Comparison of ENCODE assay signal across 16 cellular contexts in the genomic region with DNA sequence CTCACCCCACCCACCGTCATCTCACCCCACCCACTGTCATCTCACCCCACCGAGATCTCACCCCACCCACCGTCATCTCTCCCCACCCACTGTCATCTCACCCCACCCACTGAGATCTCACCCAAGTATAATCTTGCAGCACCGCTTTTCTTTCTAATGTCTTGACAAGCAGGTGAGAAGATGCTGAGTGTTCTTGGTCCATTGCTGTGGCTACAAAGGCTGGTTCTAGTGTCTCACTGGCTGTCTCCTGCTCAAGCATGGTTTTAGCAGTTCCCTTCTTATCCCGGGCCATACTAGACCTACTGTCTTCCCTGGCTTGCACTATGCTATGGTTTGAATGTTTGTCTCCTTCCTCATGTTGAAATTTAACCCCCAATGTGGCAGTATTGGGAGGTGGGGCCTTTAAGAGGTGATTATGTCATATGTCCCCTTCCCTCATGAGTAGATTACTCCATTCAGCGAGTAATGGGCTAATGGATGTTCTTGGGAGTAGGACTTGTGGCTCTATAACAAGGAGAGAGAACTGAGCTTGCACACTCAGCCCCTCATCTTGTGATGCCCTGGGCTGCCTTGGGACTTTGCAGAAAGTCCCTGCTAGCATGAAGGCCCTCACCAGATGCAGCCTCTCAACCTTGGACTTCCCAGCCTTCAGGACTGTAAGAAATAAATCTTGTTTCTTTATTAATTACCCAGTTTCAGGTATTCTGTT. TPM values are rescaled to one million over a fixed set of nuclear protein-coding genes. Genes with fewer than 3 reads are reported as not detected.
DNase-seq lines count a peak whose midpoint lies in the region; ATAC-seq and TF ChIP-seq lines count a peak whose summit lies in the region.
"Had no signal": no experiment of that assay in that cellular context is flagged by ENCODE, and none has a peak within 500 bp of the region (broad histone marks: within the 10 kb centered on the region; RNA-seq: fewer than 3 reads in every experiment).

No MANE protein-coding gene starts in this region.

- no peak for TF ChIP-seq CTCF in 22Rv1 (IDR thresholded peaks at IDR 0.05)
- no peak for TF ChIP-seq CTCF in CD8-positive, alpha-beta T cell (IDR thresholded peaks at IDR 0.05)

- peak overlapping the region; percentile 49 for H3K4me3 Mint-ChIP-seq in CD8-positive, alpha-beta T cell
- no peak overlapping the region for H3K4me3 Mint-ChIP-seq in activated T-helper 1 cell treated with anti-CD3 and anti-CD28 coated beads, Interleukin-12 subunit alpha, Interleukin-12 subunit beta, Interleukin-2, Interleukin-4 antibody, amounts not matched to agents 30 ng/mL and 10 ng/mL and 1 ng/mL, durations not matched to agents 14 hours and 24 hours and 36 hours
- peak overlapping the region in 2 of 10 donors; percentile 11 to 62 for H3K4me3 Mint-ChIP-seq in naive thymus-derived CD8-positive, alpha-beta T cell
- H3K4me3 Mint-ChIP-seq: stimulated activated memory B cell treated with anti-CD40 and anti-IgM and Interleukin-4, amounts not matched to agents 10 μg/mL and 1 μg/mL and 100 μg/mL, for 72 hours had no signal

- H3K9me3 Mint-ChIP-seq in CD8-positive, alpha-beta T cell, result no peaks in the 10 kb centered on the region
- peaks cover 9% of the 10 kb centered on the region for H3K9me3 Mint-ChIP-seq in activated T-helper 1 cell treated with anti-CD3 and anti-CD28 coated beads, Interleukin-12 subunit alpha, Interleukin-12 subunit beta, Interleukin-2, Interleukin-4 antibody, amounts not matched to agents 30 ng/mL and 10 ng/mL and 1 ng/mL, durations not matched to agents 14 hours and 24 hours and 36 hours
- H3K9me3 Mint-ChIP-seq in naive thymus-derived CD8-positive, alpha-beta T cell, result no peaks in the 10 kb centered on the region

- H3K36me3 ChIP-seq in CD8-positive, alpha-beta T cell (ENCODE audit: insufficient read depth, low read length), result no peaks in the 10 kb centered on the region
- H3K36me3 ChIP-seq: Peyer's patch, thoracic aorta had no signal

- peak; percentile 74 for ATAC-seq in CD8-positive, alpha-beta T cell
- no peak for ATAC-seq in naive thymus-derived CD8-positive, alpha-beta T cell
- ATAC-seq: stimulated activated memory B cell treated with anti-CD40 and anti-IgM and Interleukin-4, amounts not matched to agents 10 μg/mL and 1 μg/mL and 100 μg/mL, for 72 hours had no signal

- CTCF ChIA-PET in CD8-positive, alpha-beta T cell (lab: Charles Lee), result no interaction called here
- CTCF ChIA-PET in HEK293T (lab: Yijun Ruan, JAX), result no interaction called here

- H3K27ac Mint-ChIP-seq in CD8-positive, alpha-beta T cell, result peak overlapping the region; percentile 90
- H3K27ac Mint-ChIP-seq in activated T-helper 1 cell treated with anti-CD3 and anti-CD28 coated beads, Interleukin-12 subunit alpha, Interleukin-12 subunit beta, Interleukin-2, Interleukin-4 antibody, amounts not matched to agents 30 ng/mL and 10 ng/mL and 1 ng/mL, durations not matched to agents 14 hours and 24 hours and 36 hours, result peak overlapping the region; percentile 67
- peak overlapping the region in 9 of 10 donors; percentile 56 to 96 (median 77) for H3K27ac Mint-ChIP-seq in naive thymus-derived CD8-positive, alpha-beta T cell
- H3K27ac Mint-ChIP-seq: stimulated activated memory B cell treated with anti-CD40 and anti-IgM and Interleukin-4, amounts not matched to agents 10 μg/mL and 1 μg/mL and 100 μg/mL, for 72 hours had no signal

- H3K4me3 ChIP-seq in CD8-positive, alpha-beta T cell (ENCODE audit: low read depth, low read length), result no peak overlapping the region
- H3K4me3 ChIP-seq: Peyer's patch, SK-N-MC, thoracic aorta had no signal

- peaks cover 24% of the 10 kb centered on the region for H3K4me1 Mint-ChIP-seq in CD8-positive, alpha-beta T cell (ENCODE audit: low read depth)
- peaks cover 10% of the 10 kb centered on the region for H3K4me1 Mint-ChIP-seq in activated T-helper 1 cell treated with anti-CD3 and anti-CD28 coated beads, Interleukin-12 subunit alpha, Interleukin-12 subunit beta, Interleukin-2, Interleukin-4 antibody, amounts not matched to agents 30 ng/mL and 10 ng/mL and 1 ng/mL, durations not matched to agents 14 hours and 24 hours and 36 hours (ENCODE audit: low read depth)
- peaks cover 5 to 41% (median 14%) of the 10 kb centered on the region in 4 donors for H3K4me1 Mint-ChIP-seq in naive thymus-derived CD8-positive, alpha-beta T cell
- H3K4me1 Mint-ChIP-seq: stimulated activated memory B cell treated with anti-CD40 and anti-IgM and Interleukin-4, amounts not matched to agents 10 μg/mL and 1 μg/mL and 100 μg/mL, for 72 hours had no signal

- POLR2A ChIA-PET in CD8-positive, alpha-beta T cell (lab: Charles Lee), result no interaction called here
- POLR2A ChIA-PET in naive thymus-derived CD8-positive, alpha-beta T cell (lab: Charles Lee), result no interaction called here
- POLR2A ChIA-PET in HEK293T (lab: Yijun Ruan, JAX), result no interaction called here

- no peaks in the 10 kb centered on the region for H3K27me3 Mint-ChIP-seq in CD8-positive, alpha-beta T cell (ENCODE audit: low read depth)
- H3K27me3 Mint-ChIP-seq in activated T-helper 1 cell treated with anti-CD3 and anti-CD28 coated beads, Interleukin-12 subunit alpha, Interleukin-12 subunit beta, Interleukin-2, Interleukin-4 antibody, amounts not matched to agents 30 ng/mL and 10 ng/mL and 1 ng/mL, durations not matched to agents 14 hours and 24 hours and 36 hours (ENCODE audit: insufficient read depth), result no peaks in the 10 kb centered on the region
- no peaks in the 10 kb centered on the region for H3K27me3 Mint-ChIP-seq in naive thymus-derived CD8-positive, alpha-beta T cell

- peak overlapping the region; percentile 48; the same call in 1 of the 2 replicates for H3K27ac ChIP-seq in 22Rv1
- peak overlapping the region; percentile 65 for H3K27ac ChIP-seq in CD8-positive, alpha-beta T cell (ENCODE audit: low read depth, low read length)
- H3K27ac ChIP-seq: SK-N-MC, thoracic aorta had no signal

- intact Hi-C loops in CD8-positive, alpha-beta T cell (cut with DNase I, micrococcal nuclease), result no loop called here
- intact Hi-C loops in activated T-helper 1 cell treated with anti-CD3 and anti-CD28 coated beads, Interleukin-12 subunit alpha, Interleukin-12 subunit beta, Interleukin-2, Interleukin-4 antibody, amounts not matched to agents 30 ng/mL and 10 ng/mL and 1 ng/mL, durations not matched to agents 14 hours and 24 hours and 36 hours (cut with micrococcal nuclease), result no loop called here

- H3K36me3 Mint-ChIP-seq in CD8-positive, alpha-beta T cell, result no peaks in the 10 kb centered on the region
- peaks cover 5% of the 10 kb centered on the region for H3K36me3 Mint-ChIP-seq in activated T-helper 1 cell treated with anti-CD3 and anti-CD28 coated beads, Interleukin-12 subunit alpha, Interleukin-12 subunit beta, Interleukin-2, Interleukin-4 antibody, amounts not matched to agents 30 ng/mL and 10 ng/mL and 1 ng/mL, durations not matched to agents 14 hours and 24 hours and 36 hours (ENCODE audit: low read depth)
- no peaks in the 10 kb centered on the region for H3K36me3 Mint-ChIP-seq in naive thymus-derived CD8-positive, alpha-beta T cell
- H3K36me3 Mint-ChIP-seq: stimulated activated memory B cell treated with anti-CD40 and anti-IgM and Interleukin-4, amounts not matched to agents 10 μg/mL and 1 μg/mL and 100 μg/mL, for 72 hours had no signal

- peak in 4 of 7 experiments; percentile 35 to 73 (median 54) for DNase-seq in CD8-positive, alpha-beta T cell
- no peak for DNase-seq in activated T-helper 1 cell treated with anti-CD3 and anti-CD28 coated beads, Interleukin-12 subunit alpha, Interleukin-12 subunit beta, Interleukin-2, Interleukin-4 antibody, amounts not matched to agents 30 ng/mL and 10 ng/mL and 1 ng/mL, durations not matched to agents 14 hours and 24 hours and 36 hours (ENCODE audit: low spot score)
- no peak for DNase-seq in naive thymus-derived CD8-positive, alpha-beta T cell
- DNase-seq in NCI-H1694 treated with DMSO at 0.1 percent for 48 hours (lab: John Stamatoyannopoulos, UW), result no peak
- no peak for DNase-seq in DMS153 treated with DMSO at 0.1 percent for 48 hours (lab: John Stamatoyannopoulos, UW; ENCODE audit: unreplicated experiment)
- DNase-seq in HEK293T (ENCODE audit: extremely low spot score), result no peak
- DNase-seq: aorta, NCI-H187, NCI-H226, nucleus accumbens, retina had no signal

- H3K27me3 ChIP-seq in CD8-positive, alpha-beta T cell (ENCODE audit: insufficient read depth, low read length), result no peaks in the 10 kb centered on the region
- H3K27me3 ChIP-seq: Peyer's patch had no signal

- no peaks in the 10 kb centered on the region for H3K9me3 ChIP-seq in CD8-positive, alpha-beta T cell (ENCODE audit: low read length)
- H3K9me3 ChIP-seq: Peyer's patch, thoracic aorta had no signal

- H3K4me1 ChIP-seq in CD8-positive, alpha-beta T cell (ENCODE audit: insufficient read depth, low read length), result peaks cover 47% of the 10 kb centered on the region
- H3K4me1 ChIP-seq: Peyer's patch had no signal

TF ChIP-seq in HEK293T, 16 proteins besides CTCF, POLR2A, EP300 and RAD21:
- TF ChIP-seq SUZ12 (IDR thresholded peaks at IDR 0.05), result no peak
- no peak for TF ChIP-seq PKNOX1 (IDR thresholded peaks at IDR 0.05)
- no peak for TF ChIP-seq FOXA1 (IDR thresholded peaks at IDR 0.05)
- no peak for TF ChIP-seq LEF1 (IDR thresholded peaks at IDR 0.05; ENCODE audit: borderline replicate concordance)
- no peak for TF ChIP-seq TARDBP (IDR thresholded peaks at IDR 0.05)
- no peak for TF ChIP-seq HDGF (IDR thresholded peaks at IDR 0.05; ENCODE audit: borderline replicate concordance)

RNA-seq across cellular contexts. Expression of gene PPP2R5C, which starts 47.7 kb away (rescaled TPM):
- total RNA-seq in CD8-positive, alpha-beta T cell, result 100 to 1,000 TPM; 557 to 560 TPM
- 157 and 166 TPM in 2 replicates for total RNA-seq in activated T-helper 1 cell treated with anti-CD3 and anti-CD28 coated beads, Interleukin-12 subunit alpha, Interleukin-12 subunit beta, Interleukin-2, Interleukin-4 antibody, amounts not matched to agents 30 ng/mL and 10 ng/mL and 1 ng/mL, durations not matched to agents 14 hours and 24 hours and 36 hours
- 100 to 1,000 TPM; 411 to 418 TPM for total RNA-seq in naive thymus-derived CD8-positive, alpha-beta T cell
- polyA plus RNA-seq in naive thymus-derived CD8-positive, alpha-beta T cell, result 100 to 1,000 TPM; 143 to 237 (median 172) TPM

Comparison
In these comparisons a context has a peak if more than half of its experiments do, and no peak if none do; other contexts are left out.
1. DNase-seq: peak in CD8-positive, alpha-beta T cell (4 of 7); none in activated T-helper 1 cell treated with anti-CD3 and anti-CD28 coated beads, Interleukin-12 subunit alpha, Interleukin-12 subunit beta, Interleukin-2, Interleukin-4 antibody, amounts not matched to agents 30 ng/mL and 10 ng/mL and 1 ng/mL, durations not matched to agents 14 hours and 24 hours and 36 hours (single experiment), naive thymus-derived CD8-positive, alpha-beta T cell (0 of 10), NCI-H1694 treated with DMSO at 0.1 percent for 48 hours (single experiment), DMS153 treated with DMSO at 0.1 percent for 48 hours (single experiment) and HEK293T (single experiment).
2. Peak in every context shown above with its lines, with median percentiles within 50 percentile points of each other: H3K27ac Mint-ChIP-seq.